Comparison of ENCODE assay signal across 17 cellular contexts in genomic region chr12:70663838-70664237, GRCh38. TPM values are rescaled to one million over a fixed set of nuclear protein-coding genes. Genes with fewer than 3 reads are reported as not detected.
DNase-seq lines count a peak whose midpoint lies in the region; ATAC-seq lines count a peak whose summit lies in the region.
"Had no signal": no experiment of that assay in that cellular context is flagged by ENCODE, and none has a peak within 500 bp of the region (broad histone marks: within the 10 kb centered on the region; RNA-seq: fewer than 3 reads in every experiment).

No MANE protein-coding gene starts in this region.

- no peak for DNase-seq in right cardiac atrium
- DNase-seq in Right ventricle myocardium inferior (ENCODE audit: missing footprints) = no peak
- peak; percentile 20 for DNase-seq in NCI-H69 (lab: John Stamatoyannopoulos, UW)
- no peak for DNase-seq in GOT3 (lab: John Stamatoyannopoulos, UW)
- DNase-seq in NCI-H1930 (lab: John Stamatoyannopoulos, UW) = no peak
- DNase-seq: activated CD4-positive, alpha-beta T cell treated with anti-CD3 and anti-CD28 coated beads, Interleukin-2, amount 10 ng/mL, durations not matched to agents 24 days and 14 days; activated T-cell treated with anti-CD3 and anti-CD28 coated beads, Interleukin-2, amount 50 U/mL, for 48 hours; Caco-2; cerebellar nuclear complex; lower lobe of right lung; NCI-H1694; sigmoid colon; stimulated activated CD4-positive, alpha-beta T cell treated with anti-CD3 and anti-CD28 coated beads, Interleukin-4, amount 100 ng/mL, for 24 hours had no signal

- H3K4me3 ChIP-seq in right cardiac atrium (ENCODE audit: low read length) = peak overlapping the region; percentile 13
- peak overlapping the region; percentile 48; the same call in 1 of the 2 replicates for H3K4me3 ChIP-seq in iPS-20b (ENCODE audit: low read length)
- H3K4me3 ChIP-seq: gastroesophageal sphincter, lower lobe of right lung, sigmoid colon had no signal

- ATAC-seq in right cardiac atrium = no peak
- no peak for ATAC-seq in Right ventricle myocardium inferior
- ATAC-seq in GM19023 (IDR thresholded peaks at IDR 0.05; ENCODE audit: unreplicated experiment) = no peak
- ATAC-seq: gastroesophageal sphincter; lower lobe of right lung; stimulated activated effector memory CD8-positive, alpha-beta T cell treated with anti-CD3 and anti-CD28 coated beads, Interleukin-12 subunit alpha, Interleukin-12 subunit beta, amount 100 ng/mL, for 72 hours had no signal

- H3K27me3 ChIP-seq in right cardiac atrium (ENCODE audit: control insufficient read depth, insufficient read depth) = no peaks in the 10 kb centered on the region
- no peaks in the 10 kb centered on the region for H3K27me3 ChIP-seq in iPS-20b (ENCODE audit: insufficient read depth, low read length)
- H3K27me3 ChIP-seq: gastroesophageal sphincter, sigmoid colon had no signal

- H3K9me3 ChIP-seq in right cardiac atrium (ENCODE audit: control insufficient read depth, low read length) (no peaks in the 10 kb centered on the region), iPS-20b (ENCODE audit: insufficient read depth, low read depth, low read length) (no peaks in the 10 kb centered on the region)
- H3K9me3 ChIP-seq: Caco-2, gastroesophageal sphincter, lower lobe of right lung, sigmoid colon had no signal

- intact Hi-C loops in right cardiac atrium (cut with DNase I) = no loop called here
- intact Hi-C loops in Right ventricle myocardium inferior (cut with DNase I) = loop anchor here (5.0 kb wide), 1 partner anchor 52 kb away; no protein-coding TSS in a partner anchor

- H3K36me3 ChIP-seq in iPS-20b (ENCODE audit: insufficient read depth, low read depth, low read length) = no peaks in the 10 kb centered on the region
- H3K36me3 ChIP-seq: gastroesophageal sphincter, lower lobe of right lung, sigmoid colon had no signal

- H3K27ac ChIP-seq in right cardiac atrium (ENCODE audit: low read length) = no peak overlapping the region
- no peak overlapping the region for H3K27ac ChIP-seq in iPS-20b (ENCODE audit: low read length)
- H3K27ac ChIP-seq: gastroesophageal sphincter, lower lobe of right lung, sigmoid colon had no signal

- no peaks in the 10 kb centered on the region for H3K4me1 ChIP-seq in right cardiac atrium (ENCODE audit: control insufficient read depth, insufficient read depth, low read length)
- peaks cover 23% of the 10 kb centered on the region for H3K4me1 ChIP-seq in iPS-20b (ENCODE audit: insufficient read depth, low read length)
- H3K4me1 ChIP-seq: Caco-2, gastroesophageal sphincter, sigmoid colon had no signal

- peak overlapping the region; percentile 17; the same call in 1 of the 2 replicates for H3K9ac ChIP-seq in iPS-20b (ENCODE audit: low read depth, low read length)

- WGBS in right cardiac atrium = 84% methylated on average over 1 of the region's 1 CpG

RNA-seq across cellular contexts. Expression of gene PTPRB, which starts 26.6 kb away (rescaled TPM):
- total RNA-seq in right cardiac atrium = 10 to 100 TPM; 26.6 to 51.8 (median 39.2) TPM
- 14.3 TPM for polyA plus RNA-seq in right cardiac atrium
- 38.1 TPM for total RNA-seq in Right ventricle myocardium inferior
- total RNA-seq: activated CD4-positive, alpha-beta T cell treated with anti-CD3 and anti-CD28 coated beads, Interleukin-2, amount 10 ng/mL, durations not matched to agents 24 days and 14 days had no signal
